ENCODE assay signal across 11 cellular contexts in the genomic region with DNA sequence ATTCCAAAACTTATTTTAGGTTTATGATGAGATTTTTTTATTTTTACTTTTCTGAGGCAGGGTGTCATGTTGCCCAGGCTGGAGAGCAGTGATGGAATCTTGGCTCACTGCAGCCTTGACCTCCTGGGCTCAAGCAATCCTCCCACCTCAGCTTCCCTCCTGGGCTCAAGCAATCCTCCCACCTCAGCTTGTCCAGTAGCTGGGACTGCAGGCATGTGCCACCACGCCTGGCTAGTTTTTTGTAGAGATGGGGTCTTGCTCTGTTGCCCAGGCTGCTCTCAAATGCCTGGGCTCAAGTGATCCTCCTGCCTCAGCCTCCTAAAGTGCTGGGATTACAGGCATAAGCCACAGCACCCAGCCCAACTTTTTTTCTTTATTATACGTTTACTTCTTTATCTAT. TPM values are rescaled to one million over a fixed set of nuclear protein-coding genes. Genes with fewer than 3 reads are reported as not detected.
DNase-seq lines count a peak whose midpoint lies in the region; ATAC-seq and TF ChIP-seq lines count a peak whose summit lies in the region.
"Had no signal": no experiment of that assay in that cellular context is flagged by ENCODE, and none has a peak within 500 bp of the region (broad histone marks: within the 10 kb centered on the region; RNA-seq: fewer than 3 reads in every experiment).

No MANE protein-coding gene starts in this region.

- no peaks in the 10 kb centered on the region for H3K27me3 Mint-ChIP-seq in activated T-cell treated with anti-CD3 and anti-CD28 coated beads, Interleukin-2, amount 50 U/mL, for 72 hours (ENCODE audit: low read depth)
- H3K27me3 Mint-ChIP-seq in T-cell (no peaks in the 10 kb centered on the region), glutamatergic neuron (ENCODE audit: unreplicated experiment) (peaks cover 5% of the 10 kb centered on the region)

- POLR2A ChIA-PET in T-cell (lab: Charles Lee) = interaction anchor here (0.5 to 2.3 kb wide), 6 partner anchors 11 to 490 kb away, joined by 3 to 9 read pairs (median 4); a partner anchor contains a TSS

- in situ Hi-C loops in gastrocnemius medialis (cut with MboI; ENCODE audit: low sequenced_read_pairs in 4 of 4) = no loop called here

- H3K36me3 ChIP-seq in gastrocnemius medialis = peaks cover 0 to 32% of the 10 kb centered on the region in 2 donors

- H3K9me3 ChIP-seq in gastrocnemius medialis = no peaks in the 10 kb centered on the region
- H3K9me3 ChIP-seq: right atrium auricular region had no signal

- H3K4me3 Mint-ChIP-seq in activated T-cell treated with anti-CD3 and anti-CD28 coated beads, Interleukin-2, amount 50 U/mL, for 72 hours = peak overlapping the region in 1 of 2 donors; percentile 21
- H3K4me3 Mint-ChIP-seq in T-cell (peak overlapping the region in 1 of 3 donors; percentile 49), glutamatergic neuron (ENCODE audit: unreplicated experiment) (no peak overlapping the region)

- intact Hi-C loops in gastrocnemius medialis (cut with DNase I; ENCODE audit: low total_unique reads) = loop anchor here (10.0 kb wide), 1 partner anchor 486 kb away; no protein-coding TSS in a partner anchor

- H3K4me3 ChIP-seq in gastrocnemius medialis = no peak overlapping the region
- H3K4me3 ChIP-seq: lung, right atrium auricular region had no signal

- no peaks in the 10 kb centered on the region for H3K27me3 ChIP-seq in gastrocnemius medialis
- H3K27me3 ChIP-seq: right atrium auricular region had no signal

- no peak for TF ChIP-seq POLR2A in gastrocnemius medialis (IDR thresholded peaks at IDR 0.05)

- H3K27ac ChIP-seq in gastrocnemius medialis = peak overlapping the region; percentile 97 to 100 (median 98)

- peak overlapping the region; percentile 71 for H3K27ac Mint-ChIP-seq in activated T-cell treated with anti-CD3 and anti-CD28 coated beads, Interleukin-2, amount 50 U/mL, for 72 hours
- H3K27ac Mint-ChIP-seq in T-cell (peak overlapping the region; percentile 65 to 80), glutamatergic neuron (ENCODE audit: unreplicated experiment) (peak overlapping the region; percentile 36)
- peak overlapping the region in 1 of 2 donors; percentile 44 for H3K27ac Mint-ChIP-seq in activated naive CD4-positive, alpha-beta T cell treated with anti-CD3 and anti-CD28 coated beads, Interleukin-2, amount 50 U/mL, for 72 hours

- CTCF ChIA-PET in T-cell (lab: Charles Lee) = interaction anchor here in 1 of 2 donors (1.3 kb wide), 1 partner anchor 21 kb away, joined by 3 read pairs; no protein-coding TSS in a partner anchor

- H3K36me3 Mint-ChIP-seq in activated T-cell treated with anti-CD3 and anti-CD28 coated beads, Interleukin-2, amount 50 U/mL, for 72 hours (ENCODE audit: insufficient read depth in 2 of 2) = peaks cover 22 to 46% of the 10 kb centered on the region in 2 donors
- H3K36me3 Mint-ChIP-seq in T-cell = peaks cover 39% of the 10 kb centered on the region
- no peaks in the 10 kb centered on the region for H3K36me3 Mint-ChIP-seq in glutamatergic neuron (ENCODE audit: unreplicated experiment)
- H3K36me3 Mint-ChIP-seq in activated naive CD4-positive, alpha-beta T cell treated with anti-CD3 and anti-CD28 coated beads, Interleukin-2, amount 50 U/mL, for 72 hours = peaks cover 19 to 64% of the 10 kb centered on the region in 2 donors

- peaks cover 74% of the 10 kb centered on the region for H3K4me1 Mint-ChIP-seq in activated T-cell treated with anti-CD3 and anti-CD28 coated beads, Interleukin-2, amount 50 U/mL, for 72 hours (ENCODE audit: low read depth)
- H3K4me1 Mint-ChIP-seq in T-cell = peaks cover 80 to 82% (median 81%) of the 10 kb centered on the region in 3 donors
- H3K4me1 Mint-ChIP-seq in glutamatergic neuron (ENCODE audit: low read depth, unreplicated experiment) = peaks cover 24% of the 10 kb centered on the region

- DNase-seq in activated T-cell treated with anti-CD3 and anti-CD28 coated beads, Interleukin-2, amount 50 U/mL, for 72 hours = no peak
- no peak for DNase-seq in activated T-cell treated with anti-CD3 and anti-CD28 coated beads for 4 hours
- no peak for DNase-seq in T-cell
- no peak for DNase-seq in glutamatergic neuron
- DNase-seq in gastrocnemius medialis = peak in 1 of 2 donors; percentile 75
- no peak for DNase-seq in hepatic stellate cell (ENCODE audit: low spot score)
- no peak for DNase-seq in AG08395 (ENCODE audit: low spot score)
- no peak for DNase-seq in activated naive CD4-positive, alpha-beta T cell treated with anti-CD3 and anti-CD28 coated beads, Interleukin-2, amount 50 U/mL, for 72 hours (ENCODE audit: low spot score in 2 of 2)
- DNase-seq: activated CD4-positive, CD25-positive, alpha-beta regulatory T cell had no signal

- TF ChIP-seq CTCF in glutamatergic neuron (IDR thresholded peaks at IDR 0.05; ENCODE audit: partially characterized antibody, unreplicated experiment) = no peak
- no peak for TF ChIP-seq CTCF in gastrocnemius medialis (IDR thresholded peaks at IDR 0.05 in 4 of 5, conservative IDR thresholded peaks at IDR 0.05 in 1 of 5)

- peaks cover 47 to 56% of the 10 kb centered on the region in 2 donors for H3K4me1 ChIP-seq in gastrocnemius medialis

- ATAC-seq in activated T-cell treated with anti-CD3 and anti-CD28 coated beads, Interleukin-2, amount 50 U/mL, for 72 hours (replicated peaks in 1 of 2) = no peak
- ATAC-seq in T-cell (replicated peaks in 1 of 4) = no peak
- peak in 1 of 2 donors; percentile 24 for ATAC-seq in gastrocnemius medialis
- ATAC-seq in activated naive CD4-positive, alpha-beta T cell treated with anti-CD3 and anti-CD28 coated beads, Interleukin-2, amount 50 U/mL, for 72 hours = no peak

- H3K9me3 Mint-ChIP-seq in activated T-cell treated with anti-CD3 and anti-CD28 coated beads, Interleukin-2, amount 50 U/mL, for 72 hours = no peaks in the 10 kb centered on the region
- H3K9me3 Mint-ChIP-seq in T-cell (no peaks in the 10 kb centered on the region), glutamatergic neuron (ENCODE audit: unreplicated experiment) (peaks cover 5% of the 10 kb centered on the region)
- H3K9me3 Mint-ChIP-seq in activated naive CD4-positive, alpha-beta T cell treated with anti-CD3 and anti-CD28 coated beads, Interleukin-2, amount 50 U/mL, for 72 hours = no peaks in the 10 kb centered on the region

RNA-seq across cellular contexts. Expression of a gene that starts 6.2 kb away (rescaled TPM):
- total RNA-seq in activated T-cell treated with anti-CD3 and anti-CD28 coated beads, Interleukin-2, amount 50 U/mL, for 72 hours = 100 to 1,000 TPM; 111 to 127 TPM
- 100 to 1,000 TPM in 1 of 5 donors, 10 to 100 TPM in 4; 50.8 to 128 (median 59.5) TPM for total RNA-seq in T-cell
- 261 TPM for total RNA-seq in glutamatergic neuron (ENCODE audit: unreplicated experiment)
- total RNA-seq in gastrocnemius medialis = 10 to 100 TPM; 62.8 to 94.7 (median 67.3) TPM
- 10 to 100 TPM; 51.4 to 91.0 TPM for total RNA-seq in activated naive CD4-positive, alpha-beta T cell treated with anti-CD3 and anti-CD28 coated beads, Interleukin-2, amount 50 U/mL, for 72 hours

RNA-seq across cellular contexts. Expression of a gene that starts 11.5 kb away (rescaled TPM):
- total RNA-seq in activated T-cell treated with anti-CD3 and anti-CD28 coated beads, Interleukin-2, amount 50 U/mL, for 72 hours = 100 to 1,000 TPM; 267 to 353 TPM
- total RNA-seq in T-cell (10 to 100 TPM; 14.4 to 45.6 (median 22.9) TPM), glutamatergic neuron (ENCODE audit: unreplicated experiment) (2.8 TPM), gastrocnemius medialis (10 to 100 TPM in 2 of 4 donors, 1 to 10 TPM in 2; 3.0 to 16.7 (median 6.7) TPM)
- 100 to 1,000 TPM; 122 to 143 TPM for total RNA-seq in activated naive CD4-positive, alpha-beta T cell treated with anti-CD3 and anti-CD28 coated beads, Interleukin-2, amount 50 U/mL, for 72 hours
